Comparison of ENCODE assay signal across 19 cellular contexts in the genomic region with DNA sequence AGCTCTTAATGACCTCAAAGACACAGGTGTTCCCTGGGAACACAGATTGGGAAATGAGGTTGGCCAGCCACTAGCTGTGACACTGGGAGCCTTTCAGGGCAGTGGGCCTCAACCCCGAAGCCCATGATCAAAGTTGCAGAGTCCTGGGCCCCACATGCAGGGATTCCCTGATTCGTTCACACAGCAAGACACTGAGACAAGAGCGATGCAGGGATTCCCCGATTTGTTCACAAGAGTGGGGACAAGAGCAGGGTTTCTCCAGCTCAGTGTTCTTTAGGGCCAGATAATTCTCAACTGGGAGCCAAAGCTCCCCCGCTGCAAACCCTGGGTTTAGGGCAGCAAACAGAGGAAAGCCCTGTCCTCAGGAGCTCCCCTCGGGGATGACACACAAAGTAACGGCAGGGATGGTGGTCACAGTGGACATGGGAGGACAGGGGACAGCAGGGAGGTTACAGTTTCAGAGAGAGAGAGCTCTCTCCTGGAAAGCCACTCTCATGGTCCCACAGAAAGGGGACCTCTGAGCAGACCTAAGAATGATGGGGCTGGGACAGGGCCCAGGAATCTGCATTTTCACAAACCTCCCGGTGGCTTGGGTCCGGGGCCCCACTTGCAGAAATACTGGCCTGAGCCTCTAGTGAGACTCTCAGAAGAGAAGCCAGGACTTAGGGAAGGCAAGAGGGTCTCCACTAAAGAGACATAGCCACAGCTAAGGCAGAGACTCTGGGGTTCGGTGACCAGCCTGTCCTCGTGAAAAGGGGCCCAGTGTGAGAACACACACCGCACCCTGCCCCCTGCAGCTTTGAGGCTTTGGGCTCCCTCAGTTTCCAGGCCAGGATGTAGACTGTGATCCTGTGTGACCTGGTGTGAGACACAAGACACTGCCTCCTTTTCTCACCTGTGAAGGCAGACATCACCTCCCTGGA. TPM values are rescaled to one million over a fixed set of nuclear protein-coding genes. Genes with fewer than 3 reads are reported as not detected.
A peak's percentile ranks its signal among the peaks of the same experiment; 100 is the strongest.
DNase-seq lines count a peak whose midpoint lies in the region; ATAC-seq and TF ChIP-seq lines count a peak whose summit lies in the region.
"Had no signal": no experiment of that assay in that cellular context is flagged by ENCODE, and none has a peak within 500 bp of the region (broad histone marks: within the 10 kb centered on the region; RNA-seq: fewer than 3 reads in every experiment).

No MANE protein-coding gene starts in this region.

- no peak overlapping the region for H3K4me3 ChIP-seq in Peyer's patch
- H3K4me3 ChIP-seq in testis = no peak overlapping the region
- H3K4me3 ChIP-seq: adrenal gland, coronary artery, pancreas had no signal

- H3K27ac ChIP-seq in Peyer's patch = no peak overlapping the region
- H3K27ac ChIP-seq in testis = no peak overlapping the region
- H3K27ac ChIP-seq: adrenal gland, coronary artery, pancreas, VCaP had no signal

- H3K27me3 ChIP-seq in Peyer's patch = no peaks in the 10 kb centered on the region
- H3K27me3 ChIP-seq in testis = no peaks in the 10 kb centered on the region
- H3K27me3 ChIP-seq: adrenal gland, pancreas had no signal

- H3K4me1 ChIP-seq in Peyer's patch (no peaks in the 10 kb centered on the region), testis (no peaks in the 10 kb centered on the region)
- H3K4me1 ChIP-seq: adrenal gland, pancreas had no signal

- H3K9me3 ChIP-seq in Peyer's patch (no peaks in the 10 kb centered on the region), testis (no peaks in the 10 kb centered on the region)
- H3K9me3 ChIP-seq: adrenal gland, pancreas had no signal

- TF ChIP-seq CTCF in Peyer's patch (IDR thresholded peaks at IDR 0.05) = no peak
- no peak for TF ChIP-seq CTCF in testis (IDR thresholded peaks at IDR 0.05)

- TF ChIP-seq POLR2A in Peyer's patch (IDR thresholded peaks at IDR 0.05) (no peak), testis (IDR thresholded peaks at IDR 0.05) (no peak)

- H3K36me3 ChIP-seq in Peyer's patch = no peaks in the 10 kb centered on the region
- no peaks in the 10 kb centered on the region for H3K36me3 ChIP-seq in testis (ENCODE audit: low read depth, missing control alignments)
- H3K36me3 ChIP-seq: adrenal gland, pancreas had no signal

- 92 to 93% methylated on average over 10 to 12 of the region's 12 CpGs for WGBS in testis, 2 donors

- intact Hi-C loops in testis (cut with DNase I; ENCODE audit: low total_unique reads) = no loop called here

- no peak for ATAC-seq in left lobe of liver
- ATAC-seq: left cardiac atrium, pancreas, sciatic nerve had no signal

- peak; percentile 42 for DNase-seq in activated effector memory CD4-positive, alpha-beta T cell treated with anti-CD3 and anti-CD28 coated beads, Interleukin-2, amount 50 U/mL, for 16 hours
- DNase-seq in activated effector memory CD4-positive, alpha-beta T cell treated with Interleukin-2 at 50 U/mL for 16 hours = no peak
- DNase-seq in Peyer's patch (peak; percentile 12 to 29 (median 15)), left lobe of liver (ENCODE audit: low spot score) (peak; percentile 26), testis (peak; percentile 9), GDM1 (lab: John Stamatoyannopoulos, UW) (no peak), amygdala (lab: John Stamatoyannopoulos, UW) (no peak)
- DNase-seq: HCEC 1CT; left cardiac atrium; mesendoderm; naive B cell; NCI-H1105; NK-92 treated with Interleukin-12 subunit alpha and Interleukin-12 subunit beta, amount 100 ng/mL, for 24 hours; stimulated activated CD4-positive, alpha-beta T cell treated with anti-CD3 and anti-CD28 coated beads, Interleukin-15, amount 100 ng/mL, for 24 hours had no signal

RNA-seq across cellular contexts. Expression of a gene that starts 7.4 kb away (rescaled TPM):
- 1 to 10 TPM in 2 of 4 donors, under 1 TPM in 2; 0.35 to 3.5 (median 1.9) TPM for total RNA-seq in Peyer's patch
- 0.33 TPM for total RNA-seq in left lobe of liver
- 10 to 100 TPM; 15.1 to 20.2 TPM for total RNA-seq in testis
- polyA plus RNA-seq in testis (ENCODE audit: insufficient read depth, low read depth, low replicate concordance) = 13.7 TPM

Comparison
In these comparisons a context has a peak if more than half of its experiments do, and no peak if none do; other contexts are left out.
1. DNase-seq: peak in activated effector memory CD4-positive, alpha-beta T cell treated with anti-CD3 and anti-CD28 coated beads, Interleukin-2, amount 50 U/mL, for 16 hours (single experiment), Peyer's patch (3 of 3), left lobe of liver (single experiment) and testis (single experiment); none in activated effector memory CD4-positive, alpha-beta T cell treated with Interleukin-2 at 50 U/mL for 16 hours (single experiment), GDM1 (single experiment) and amygdala (0 of 56).